ENCODE assay signal across 16 cellular contexts in the genomic region with DNA sequence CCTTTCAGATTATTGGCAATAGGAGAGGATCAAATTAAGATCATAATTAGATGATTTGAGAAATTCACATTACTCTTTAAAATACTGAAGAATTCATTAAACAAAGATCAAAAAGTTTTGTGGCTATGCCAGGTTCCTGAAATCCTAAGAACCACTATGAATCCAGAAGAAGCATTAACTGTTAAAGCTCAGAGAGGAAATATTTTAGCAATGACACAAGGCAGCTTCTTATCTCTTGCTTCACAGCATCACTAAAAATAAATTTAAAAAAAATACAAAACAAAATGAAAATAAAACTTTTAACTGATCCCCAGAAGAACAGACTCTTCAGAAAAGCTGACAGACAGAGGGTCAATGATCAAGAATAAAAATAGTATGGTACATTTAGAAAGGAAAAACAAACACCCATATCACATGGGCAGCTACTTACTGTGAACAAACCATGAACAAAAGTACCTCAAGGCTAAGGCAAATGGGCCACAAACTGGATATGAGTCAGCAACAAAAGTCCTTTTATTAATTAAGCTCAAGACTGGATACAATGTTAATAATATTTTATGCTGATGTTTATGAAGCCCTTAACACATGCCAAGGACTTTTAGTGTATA. TPM values are rescaled to one million over a fixed set of nuclear protein-coding genes. Genes with fewer than 3 reads are reported as not detected.
DNase-seq lines count a peak whose midpoint lies in the region; ATAC-seq lines count a peak whose summit lies in the region.
"Had no signal": no experiment of that assay in that cellular context is flagged by ENCODE, and none has a peak within 500 bp of the region (broad histone marks: within the 10 kb centered on the region; RNA-seq: fewer than 3 reads in every experiment).

No MANE protein-coding gene starts in this region.

- no peak overlapping the region for H3K27ac ChIP-seq in right cardiac atrium (ENCODE audit: low read length)
- no peak overlapping the region for H3K27ac ChIP-seq in aorta (ENCODE audit: low read depth in 1 of 2, low read length in 2 of 2)
- H3K27ac ChIP-seq: stomach, uterus had no signal

- peak overlapping the region; percentile 3 for H3K4me3 ChIP-seq in adipocyte (ENCODE audit: low read length)
- H3K4me3 ChIP-seq in right cardiac atrium (ENCODE audit: low read length) = no peak overlapping the region
- H3K4me3 ChIP-seq in aorta (ENCODE audit: low read length in 2 of 2) = no peak overlapping the region
- H3K4me3 ChIP-seq: stomach, uterus had no signal

- H3K27me3 ChIP-seq in adipocyte (replicated peaks; ENCODE audit: control insufficient read depth, insufficient read depth, low read length) (no peaks in the 10 kb centered on the region), right cardiac atrium (ENCODE audit: control insufficient read depth, insufficient read depth) (no peaks in the 10 kb centered on the region), aorta (ENCODE audit: control insufficient read depth in 1 of 2, insufficient read depth in 2 of 2, low read length in 1 of 2) (no peaks in the 10 kb centered on the region)
- H3K27me3 ChIP-seq: stomach, uterus had no signal

- H3K4me1 ChIP-seq in adipocyte (ENCODE audit: control insufficient read depth, insufficient read depth, low read length) (peaks cover 26% of the 10 kb centered on the region), right cardiac atrium (ENCODE audit: control insufficient read depth, insufficient read depth, low read length) (peaks cover 4% of the 10 kb centered on the region), aorta (ENCODE audit: control insufficient read depth in 1 of 2, insufficient read depth in 2 of 2, low read length in 2 of 2) (peaks cover 0 to 2% of the 10 kb centered on the region in 2 donors)
- H3K4me1 ChIP-seq: stomach, uterus had no signal

- DNase-seq in left ventricle myocardium superior = no peak
- no peak for DNase-seq in Right ventricle myocardium superior
- peak; percentile 39 for DNase-seq in adipocyte (ENCODE audit: low read depth)
- DNase-seq in right cardiac atrium = no peak
- no peak for DNase-seq in kidney glomerular epithelial cell (lab: John Stamatoyannopoulos, UW)
- no peak for DNase-seq in C1 segment of cervical spinal cord (lab: John Stamatoyannopoulos, UW)
- DNase-seq in 8988T = no peak
- DNase-seq in aorta = no peak
- DNase-seq: activated naive CD4-positive, alpha-beta T cell treated with anti-CD3 and anti-CD28 coated beads, Interleukin-2, amount 50 U/mL, for 16 hours; Calu3; central memory CD4-positive, alpha-beta T cell; H7; nephron progenitor cell; retina; stomach; uterus had no signal

- intact Hi-C loops in left ventricle myocardium superior (cut with micrococcal nuclease) (no loop called here), Right ventricle myocardium superior (cut with DNase I) (no loop called here), right cardiac atrium (cut with DNase I) (no loop called here), aorta (cut with DNase I) (no loop called here)

- ATAC-seq in left ventricle myocardium superior (peak; percentile 53), Right ventricle myocardium superior (ENCODE audit: poor library complexity) (no peak), right cardiac atrium (peak; percentile 31 to 43), aorta (ENCODE audit: low FRiP score) (no peak)

- H3K9me3 ChIP-seq in adipocyte (ENCODE audit: control insufficient read depth, low read length) = no peaks in the 10 kb centered on the region
- no peaks in the 10 kb centered on the region for H3K9me3 ChIP-seq in right cardiac atrium (ENCODE audit: control insufficient read depth, low read length)
- H3K9me3 ChIP-seq in aorta (ENCODE audit: control insufficient read depth, low read length) = no peaks in the 10 kb centered on the region
- H3K9me3 ChIP-seq: stomach, uterus had no signal

- peak overlapping the region; percentile 20 for H3K9ac ChIP-seq in adipocyte (ENCODE audit: low read length)

- peaks cover under 1% of the 10 kb centered on the region for H3K36me3 ChIP-seq in adipocyte (ENCODE audit: control insufficient read depth, insufficient read depth, low read length, severe bottlenecking)
- H3K36me3 ChIP-seq in aorta (ENCODE audit: control insufficient read depth in 1 of 2, insufficient read depth in 2 of 2, low read length in 1 of 2) = no peaks in the 10 kb centered on the region
- H3K36me3 ChIP-seq: uterus had no signal

RNA-seq across cellular contexts. Expression of gene RNF6, which starts 19.6 kb away (rescaled TPM):
- total RNA-seq in left ventricle myocardium superior (19.2 TPM), Right ventricle myocardium superior (18.3 TPM), right cardiac atrium (10 to 100 TPM; 21.5 to 24.7 (median 21.8) TPM), aorta (10 to 100 TPM; 23.2 to 28.9 TPM)
- polyA plus RNA-seq in right cardiac atrium (11.1 TPM), aorta (10 to 100 TPM; 13.1 to 16.0 TPM)

RNA-seq across cellular contexts. Expression of gene CDK8, which starts 51.5 kb away (rescaled TPM):
- total RNA-seq in left ventricle myocardium superior = 11.7 TPM
- total RNA-seq in Right ventricle myocardium superior = 9.7 TPM
- 10 to 100 TPM in 3 of 4 donors, 1 to 10 TPM in 1; 10.0 to 13.6 (median 11.9) TPM for total RNA-seq in right cardiac atrium
- polyA plus RNA-seq in right cardiac atrium = 6.1 TPM
- total RNA-seq in aorta = 10 to 100 TPM; 10.5 to 10.6 TPM
- polyA plus RNA-seq in aorta = 10 to 100 TPM in 1 of 2 donors, 1 to 10 TPM in 1; 9.6 to 16.9 TPM

Comparison
In these comparisons a context has a peak if more than half of its experiments do, and no peak if none do; other contexts are left out.
1. ATAC-seq: peak in left ventricle myocardium superior (single experiment) and right cardiac atrium (2 of 2); none in Right ventricle myocardium superior (single experiment) and aorta (single experiment).